ENCODE assay signal across 30 cellular contexts in genomic region chr14:34300330-34300729, GRCh38.
"Had no signal": no experiment of that assay in that cellular context is flagged by ENCODE, and none has a peak within 500 bp of the region (broad histone marks: within the 10 kb centered on the region; RNA-seq: fewer than 3 reads in every experiment).

No MANE protein-coding gene starts in this region.

- H3K4me3 Mint-ChIP-seq: activated CD4-positive, alpha-beta memory T cell treated with anti-CD3 and anti-CD28 coated beads for 36 hours; activated CD4-positive, alpha-beta T cell treated with anti-CD3 and anti-CD28 coated beads for 36 hours; activated CD4-positive, alpha-beta T cell treated with anti-CD3 and anti-CD28 coated beads, Interleukin-2, amount 10 ng/mL, durations not matched to agents 24 days and 14 days; activated CD8-positive, alpha-beta memory T cell treated with anti-CD3 and anti-CD28 coated beads, Interleukin-2, amount 10 ng/mL, durations not matched to agents 7 days and 5 days; activated CD8-positive, alpha-beta T cell treated with anti-CD3 and anti-CD28 coated beads, Interleukin-2, amount 10 ng/mL, durations not matched to agents 7 days and 5 days; activated naive CD4-positive, alpha-beta T cell treated with anti-CD3 and anti-CD28 coated beads for 36 hours; activated naive CD4-positive, alpha-beta T cell treated with anti-CD3 and anti-CD28 coated beads, Interleukin-2, amount 50 U/mL, for 24 hours; activated naive CD8-positive, alpha-beta T cell treated with anti-CD3 and anti-CD28 coated beads for 36 hours; activated naive CD8-positive, alpha-beta T cell treated with anti-CD3 and anti-CD28 coated beads, Interleukin-2, amount 50 U/mL, for 24 hours; activated T-helper 1 cell treated with anti-CD3 and anti-CD28 coated beads, Interleukin-12 subunit alpha, Interleukin-12 subunit beta, Interleukin-2, Interleukin-4 antibody, amounts not matched to agents 30 ng/mL and 10 ng/mL and 1 ng/mL, durations not matched to agents 14 hours and 24 hours and 36 hours had no signal

- FAIRE-seq: colon, endometrium, endothelial cell of umbilical vein had no signal

- H3K36me3 ChIP-seq: adrenal gland, esophagus squamous epithelium, heart left ventricle had no signal

- H3K4me1 ChIP-seq: adrenal gland, heart left ventricle had no signal

- ATAC-seq: activated CD8-positive, alpha-beta memory T cell treated with anti-CD3 and anti-CD28 coated beads, Interleukin-2, amount 10 ng/mL, durations not matched to agents 7 days and 5 days; activated CD8-positive, alpha-beta T cell treated with anti-CD3 and anti-CD28 coated beads, Interleukin-2, amount 10 ng/mL, durations not matched to agents 7 days and 5 days; activated naive CD8-positive, alpha-beta T cell treated with anti-CD3 and anti-CD28 coated beads, Interleukin-2, amount 50 U/mL, for 24 hours; body of pancreas had no signal

- H3K27me3 Mint-ChIP-seq: activated CD4-positive, alpha-beta T cell treated with anti-CD3 and anti-CD28 coated beads for 36 hours; activated CD4-positive, alpha-beta T cell treated with anti-CD3 and anti-CD28 coated beads, Interleukin-2, amount 10 ng/mL, durations not matched to agents 24 days and 14 days; activated CD8-positive, alpha-beta memory T cell treated with anti-CD3 and anti-CD28 coated beads, Interleukin-2, amount 10 ng/mL, durations not matched to agents 7 days and 5 days had no signal

- H3K4me1 Mint-ChIP-seq: activated CD4-positive, alpha-beta T cell treated with anti-CD3 and anti-CD28 coated beads for 36 hours; activated CD4-positive, alpha-beta T cell treated with anti-CD3 and anti-CD28 coated beads, Interleukin-2, amount 10 ng/mL, durations not matched to agents 24 days and 14 days; activated CD8-positive, alpha-beta memory T cell treated with anti-CD3 and anti-CD28 coated beads, Interleukin-2, amount 10 ng/mL, durations not matched to agents 7 days and 5 days; activated naive CD4-positive, alpha-beta T cell treated with anti-CD3 and anti-CD28 coated beads, Interleukin-2, amount 50 U/mL, for 24 hours; activated naive CD8-positive, alpha-beta T cell treated with anti-CD3 and anti-CD28 coated beads for 36 hours; activated naive CD8-positive, alpha-beta T cell treated with anti-CD3 and anti-CD28 coated beads, Interleukin-2, amount 50 U/mL, for 24 hours had no signal

- H3K9me3 Mint-ChIP-seq: activated CD4-positive, alpha-beta memory T cell treated with anti-CD3 and anti-CD28 coated beads for 36 hours; activated CD4-positive, alpha-beta T cell treated with anti-CD3 and anti-CD28 coated beads, Interleukin-2, amount 10 ng/mL, durations not matched to agents 24 days and 14 days; activated naive CD4-positive, alpha-beta T cell treated with anti-CD3 and anti-CD28 coated beads for 36 hours; activated naive CD4-positive, alpha-beta T cell treated with anti-CD3 and anti-CD28 coated beads, Interleukin-2, amount 50 U/mL, for 24 hours; activated naive CD8-positive, alpha-beta T cell treated with anti-CD3 and anti-CD28 coated beads for 36 hours; activated naive CD8-positive, alpha-beta T cell treated with anti-CD3 and anti-CD28 coated beads, Interleukin-2, amount 50 U/mL, for 24 hours; activated T-helper 1 cell treated with anti-CD3 and anti-CD28 coated beads, Interleukin-12 subunit alpha, Interleukin-12 subunit beta, Interleukin-2, Interleukin-4 antibody, amounts not matched to agents 30 ng/mL and 10 ng/mL and 1 ng/mL, durations not matched to agents 14 hours and 24 hours and 36 hours; activated T-helper 2 cell treated with anti-CD3 and anti-CD28 coated beads, Interferon-gamma antibody, Interleukin-2, Interleukin-4, amounts not matched to agents 10 μg/mL and 5 μg/mL and 100 μg/mL, durations not matched to agents 14 hours and 24 hours and 36 hours had no signal

- H3K4me3 ChIP-seq: adrenal gland, body of pancreas, esophagus squamous epithelium, heart left ventricle had no signal

- DNase-seq: activated CD4-positive, alpha-beta memory T cell treated with anti-CD3 and anti-CD28 coated beads for 36 hours; activated CD4-positive, alpha-beta T cell treated with anti-CD3 and anti-CD28 coated beads for 36 hours; activated CD4-positive, alpha-beta T cell treated with anti-CD3 and anti-CD28 coated beads, Interleukin-2, amount 10 ng/mL, durations not matched to agents 24 days and 14 days; activated CD4-positive, CD25-positive, alpha-beta regulatory T cell; activated CD4-positive, CD25-positive, alpha-beta regulatory T cell treated with anti-CD3 and anti-CD28 coated beads, Interleukin-2, amount 50 U/mL, for 72 hours; activated CD8-positive, alpha-beta memory T cell treated with anti-CD3 and anti-CD28 coated beads, Interleukin-2, amount 10 ng/mL, durations not matched to agents 7 days and 5 days; activated CD8-positive, alpha-beta memory T cell treated with anti-CD3 and anti-CD28 coated beads, Interleukin-2, amount 50 U/mL, for 4 hours; activated CD8-positive, alpha-beta T cell treated with anti-CD3 and anti-CD28 coated beads, Interleukin-2, amount 10 ng/mL, durations not matched to agents 7 days and 5 days; activated effector memory CD4-positive, alpha-beta T cell treated with anti-CD3 and anti-CD28 coated beads, Interleukin-2, amount 50 U/mL, for 16 hours; activated naive CD4-positive, alpha-beta T cell treated with anti-CD3 and anti-CD28 coated beads for 36 hours; activated naive CD8-positive, alpha-beta T cell treated with anti-CD3 and anti-CD28 coated beads for 36 hours; activated naive CD8-positive, alpha-beta T cell treated with anti-CD3 and anti-CD28 coated beads, Interleukin-2, amount 50 U/mL, for 24 hours; activated T-cell treated with anti-CD3 and anti-CD28 coated beads, Interleukin-2, amount 50 U/mL, for 1 hour; activated T-cell treated with anti-CD3 and anti-CD28 coated beads, Interleukin-2, amount 50 U/mL, for 48 hours; adrenal gland; aorta; body of pancreas; cortex of kidney; effector CD8-positive, alpha-beta T cell; esophagus squamous epithelium; foreskin fibroblast; glutamatergic neuron; heart left ventricle had no signal

- H3K27me3 ChIP-seq: adrenal gland, body of pancreas, esophagus squamous epithelium, heart left ventricle had no signal

- H3K36me3 Mint-ChIP-seq: activated CD4-positive, alpha-beta memory T cell treated with anti-CD3 and anti-CD28 coated beads for 36 hours; activated CD8-positive, alpha-beta memory T cell treated with anti-CD3 and anti-CD28 coated beads, Interleukin-2, amount 10 ng/mL, durations not matched to agents 7 days and 5 days; activated naive CD4-positive, alpha-beta T cell treated with anti-CD3 and anti-CD28 coated beads, Interleukin-2, amount 50 U/mL, for 24 hours had no signal

- H3K27ac Mint-ChIP-seq: activated CD4-positive, alpha-beta memory T cell treated with anti-CD3 and anti-CD28 coated beads for 36 hours; activated CD4-positive, alpha-beta T cell treated with anti-CD3 and anti-CD28 coated beads for 36 hours; activated CD4-positive, alpha-beta T cell treated with anti-CD3 and anti-CD28 coated beads, Interleukin-2, amount 10 ng/mL, durations not matched to agents 24 days and 14 days; activated CD8-positive, alpha-beta memory T cell treated with anti-CD3 and anti-CD28 coated beads, Interleukin-2, amount 10 ng/mL, durations not matched to agents 7 days and 5 days; activated CD8-positive, alpha-beta T cell treated with anti-CD3 and anti-CD28 coated beads, Interleukin-2, amount 10 ng/mL, durations not matched to agents 7 days and 5 days; activated naive CD4-positive, alpha-beta T cell treated with anti-CD3 and anti-CD28 coated beads for 36 hours; activated naive CD4-positive, alpha-beta T cell treated with anti-CD3 and anti-CD28 coated beads, Interleukin-2, amount 50 U/mL, for 24 hours; activated naive CD8-positive, alpha-beta T cell treated with anti-CD3 and anti-CD28 coated beads for 36 hours; activated naive CD8-positive, alpha-beta T cell treated with anti-CD3 and anti-CD28 coated beads, Interleukin-2, amount 50 U/mL, for 24 hours; activated T-helper 1 cell treated with anti-CD3 and anti-CD28 coated beads, Interleukin-12 subunit alpha, Interleukin-12 subunit beta, Interleukin-2, Interleukin-4 antibody, amounts not matched to agents 30 ng/mL and 10 ng/mL and 1 ng/mL, durations not matched to agents 14 hours and 24 hours and 36 hours; activated T-helper 2 cell treated with anti-CD3 and anti-CD28 coated beads, Interferon-gamma antibody, Interleukin-2, Interleukin-4, amounts not matched to agents 10 μg/mL and 5 μg/mL and 100 μg/mL, durations not matched to agents 14 hours and 24 hours and 36 hours had no signal

- H3K9me3 ChIP-seq: adrenal gland, body of pancreas, esophagus squamous epithelium, heart left ventricle had no signal

- H3K27ac ChIP-seq: adrenal gland, body of pancreas, epithelial cell of prostate, esophagus squamous epithelium, heart left ventricle had no signal
